9 cellular contexts compared by ENCODE assay signal in genomic region chr2:41933585-41934322, GRCh38.
DNase-seq lines count a peak whose midpoint lies in the region; ATAC-seq and TF ChIP-seq lines count a peak whose summit lies in the region.
"Had no signal": no experiment of that assay in that cellular context is flagged by ENCODE, and none has a peak within 500 bp of the region (broad histone marks: within the 10 kb centered on the region; RNA-seq: fewer than 3 reads in every experiment).

No MANE protein-coding gene starts in this region.

- no peak for TF ChIP-seq CTCF in left ventricle myocardium inferior (IDR thresholded peaks at IDR 0.05; ENCODE audit: borderline replicate concordance)

- peaks cover 54% of the 10 kb centered on the region for H3K4me1 ChIP-seq in left ventricle myocardium inferior

- DNase-seq in amniotic epithelial cell (ENCODE audit: low read depth) (peak; percentile 98), left ventricle myocardium inferior (no peak), smooth muscle cell of the brain vasculature (ENCODE audit: low read depth, low spot score) (peak; percentile 78), DMS153 (lab: John Stamatoyannopoulos, UW) (no peak)
- DNase-seq: midbrain had no signal

- no peak overlapping the region for H3K4me3 ChIP-seq in left ventricle myocardium inferior

- ATAC-seq in GM18858 (IDR thresholded peaks at IDR 0.05; ENCODE audit: unreplicated experiment) (peak; percentile 50), GM18517 (IDR thresholded peaks at IDR 0.05; ENCODE audit: unreplicated experiment) (no peak), GM19395 (IDR thresholded peaks at IDR 0.05; ENCODE audit: unreplicated experiment) (no peak), HG03378 (IDR thresholded peaks at IDR 0.05; ENCODE audit: unreplicated experiment) (no peak)

- H3K27me3 ChIP-seq in left ventricle myocardium inferior (ENCODE audit: low read depth): no peaks in the 10 kb centered on the region

- no peaks in the 10 kb centered on the region for H3K9me3 ChIP-seq in left ventricle myocardium inferior (replicated peaks)

- H3K36me3 ChIP-seq in left ventricle myocardium inferior: no peaks in the 10 kb centered on the region

- peak overlapping the region; percentile 78 for H3K27ac ChIP-seq in left ventricle myocardium inferior (replicated peaks)

- intact Hi-C loops in left ventricle myocardium inferior (cut with micrococcal nuclease): loop anchor here (10.0 kb wide), 1 partner anchor 91 kb away; no protein-coding TSS in a partner anchor

Comparison
In these comparisons a context has a peak if more than half of its experiments do, and no peak if none do; other contexts are left out.
1. DNase-seq: peak in amniotic epithelial cell (single experiment) and smooth muscle cell of the brain vasculature (single experiment); none in left ventricle myocardium inferior (single experiment) and DMS153 (single experiment).